ENCODE assay signal across 1 cellular context in genomic region chr5:151772029-151772867, GRCh38.
TF ChIP-seq lines count a peak whose summit lies in the region.

No MANE protein-coding gene starts in this region.

TF ChIP-seq in A549, 52 proteins besides CTCF, POLR2A, EP300 and RAD21 (continued from another document):
- no peak for TF ChIP-seq RARB (CRISPR knock-in tag; IDR thresholded peaks at IDR 0.05)
- no peak for TF ChIP-seq BHLHE40 (IDR thresholded peaks at IDR 0.05; ENCODE audit: low read depth, low read length)
- TF ChIP-seq, protein P1, sequence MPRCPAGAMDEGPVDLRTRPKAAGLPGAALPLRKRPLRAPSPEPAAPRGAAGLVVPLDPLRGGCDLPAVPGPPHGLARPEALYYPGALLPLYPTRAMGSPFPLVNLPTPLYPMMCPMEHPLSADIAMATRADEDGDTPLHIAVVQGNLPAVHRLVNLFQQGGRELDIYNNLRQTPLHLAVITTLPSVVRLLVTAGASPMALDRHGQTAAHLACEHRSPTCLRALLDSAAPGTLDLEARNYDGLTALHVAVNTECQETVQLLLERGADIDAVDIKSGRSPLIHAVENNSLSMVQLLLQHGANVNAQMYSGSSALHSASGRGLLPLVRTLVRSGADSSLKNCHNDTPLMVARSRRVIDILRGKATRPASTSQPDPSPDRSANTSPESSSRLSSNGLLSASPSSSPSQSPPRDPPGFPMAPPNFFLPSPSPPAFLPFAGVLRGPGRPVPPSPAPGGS (IDR thresholded peaks at IDR 0.05), result peak; percentile 3; the same call in 1 of the 3 replicates
- TF ChIP-seq, protein P2, sequence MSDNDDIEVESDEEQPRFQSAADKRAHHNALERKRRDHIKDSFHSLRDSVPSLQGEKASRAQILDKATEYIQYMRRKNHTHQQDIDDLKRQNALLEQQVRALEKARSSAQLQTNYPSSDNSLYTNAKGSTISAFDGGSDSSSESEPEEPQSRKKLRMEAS (IDR thresholded peaks at IDR 0.05), result peak; percentile 45; the same call in 1 of the 2 replicates
- no peak for TF ChIP-seq POLR2AphosphoS2 (conservative IDR thresholded peaks at IDR 0.05; ENCODE audit: low read length)
- TF ChIP-seq HOXA7 (CRISPR knock-in tag; IDR thresholded peaks at IDR 0.05), result no peak
- no peak for TF ChIP-seq CBX2 (IDR thresholded peaks at IDR 0.05; ENCODE audit: borderline replicate concordance, low read depth)
- TF ChIP-seq ELK1 (IDR thresholded peaks at IDR 0.05; ENCODE audit: low read depth, low read length), result no peak
- TF ChIP-seq FOSL2 (IDR thresholded peaks at IDR 0.05), result no peak
- no peak for TF ChIP-seq FOSL2 (CRISPR knock-in tag; IDR thresholded peaks at IDR 0.05)
TF ChIP-seq in A549: peak in this region for 4.
